In genomic region chr17:3260600-3260999, GRCh38 we compare ENCODE assay signal across 18 cellular contexts. TPM values are rescaled to one million over a fixed set of nuclear protein-coding genes. Genes with fewer than 3 reads are reported as not detected.
DNase-seq lines count a peak whose midpoint lies in the region; ATAC-seq and TF ChIP-seq lines count a peak whose summit lies in the region.
"Had no signal": no experiment of that assay in that cellular context is flagged by ENCODE, and none has a peak within 500 bp of the region (broad histone marks: within the 10 kb centered on the region; RNA-seq: fewer than 3 reads in every experiment).

No MANE protein-coding gene starts in this region.

- H3K4me3 ChIP-seq in body of pancreas: no peak overlapping the region
- H3K4me3 ChIP-seq: HAP-1 had no signal

- DNase-seq in Right ventricle myocardium inferior (ENCODE audit: missing footprints) (peak; percentile 42), left ventricle myocardium superior (no peak), ecto neural progenitor cell (ENCODE audit: low spot score) (peak; percentile 35), natural killer cell (no peak), body of pancreas (no peak)
- DNase-seq: BE2C; C1 segment of cervical spinal cord; CD4-positive, CD25-positive, alpha-beta regulatory T cell; CD8-positive, alpha-beta memory T cell; COR-L47; DMS 273 treated with DMSO at 0.1 percent for 48 hours; DMS53; GDM1 had no signal

- no peaks in the 10 kb centered on the region for H3K36me3 ChIP-seq in body of pancreas (replicated peaks in 1 of 2; ENCODE audit: insufficient read depth in 1 of 2, low read depth in 2 of 2)
- H3K36me3 ChIP-seq: BE2C, HAP-1 had no signal

- H3K36me3 Mint-ChIP-seq in natural killer cell: no peaks in the 10 kb centered on the region
- no peaks in the 10 kb centered on the region for H3K36me3 Mint-ChIP-seq in stimulated activated memory B cell treated with anti-CD40 and anti-IgM and Interleukin-4, amounts not matched to agents 10 μg/mL and 1 μg/mL and 100 μg/mL, for 72 hours
- H3K36me3 Mint-ChIP-seq: CD4-positive, CD25-positive, alpha-beta regulatory T cell; CD8-positive, alpha-beta memory T cell had no signal

- no peak for TF ChIP-seq POLR2A in body of pancreas (IDR thresholded peaks at IDR 0.05)

- peaks cover 0 to 17% of the 10 kb centered on the region in 2 donors for H3K27me3 Mint-ChIP-seq in natural killer cell (ENCODE audit: low read depth in 2 of 2)
- H3K27me3 Mint-ChIP-seq in stimulated activated memory B cell treated with anti-CD40 and anti-IgM and Interleukin-4, amounts not matched to agents 10 μg/mL and 1 μg/mL and 100 μg/mL, for 72 hours: no peaks in the 10 kb centered on the region

- WGBS in body of pancreas, 2 donors: 58 to 59% methylated on average over 13 of the region's 13 CpGs

- no peaks in the 10 kb centered on the region for H3K27me3 ChIP-seq in body of pancreas
- H3K27me3 ChIP-seq: BE2C had no signal

- no peak overlapping the region for H3K27ac ChIP-seq in body of pancreas

- H3K4me3 Mint-ChIP-seq in natural killer cell: peak overlapping the region; percentile 61
- no peak overlapping the region for H3K4me3 Mint-ChIP-seq in stimulated activated memory B cell treated with anti-CD40 and anti-IgM and Interleukin-4, amounts not matched to agents 10 μg/mL and 1 μg/mL and 100 μg/mL, for 72 hours
- H3K4me3 Mint-ChIP-seq: CD4-positive, CD25-positive, alpha-beta regulatory T cell had no signal

- ATAC-seq in Right ventricle myocardium inferior: no peak
- no peak for ATAC-seq in left ventricle myocardium superior
- ATAC-seq in natural killer cell: peak; percentile 55 to 99 (median 76)
- no peak for ATAC-seq in stimulated activated memory B cell treated with anti-CD40 and anti-IgM and Interleukin-4, amounts not matched to agents 10 μg/mL and 1 μg/mL and 100 μg/mL, for 72 hours
- no peak for ATAC-seq in body of pancreas
- ATAC-seq in GM18502 (IDR thresholded peaks at IDR 0.05; ENCODE audit: poor library complexity, unreplicated experiment): no peak

- H3K9me3 Mint-ChIP-seq in natural killer cell: no peaks in the 10 kb centered on the region
- H3K9me3 Mint-ChIP-seq in stimulated activated memory B cell treated with anti-CD40 and anti-IgM and Interleukin-4, amounts not matched to agents 10 μg/mL and 1 μg/mL and 100 μg/mL, for 72 hours: peaks cover 7% of the 10 kb centered on the region

- H3K27ac Mint-ChIP-seq in natural killer cell: peak overlapping the region in 1 of 2 donors; percentile 42
- H3K27ac Mint-ChIP-seq in stimulated activated memory B cell treated with anti-CD40 and anti-IgM and Interleukin-4, amounts not matched to agents 10 μg/mL and 1 μg/mL and 100 μg/mL, for 72 hours: peak overlapping the region; percentile 4
- H3K27ac Mint-ChIP-seq: CD4-positive, CD25-positive, alpha-beta regulatory T cell had no signal

- H3K4me1 Mint-ChIP-seq in natural killer cell: peaks cover 5 to 14% of the 10 kb centered on the region in 2 donors
- peaks cover 7% of the 10 kb centered on the region for H3K4me1 Mint-ChIP-seq in stimulated activated memory B cell treated with anti-CD40 and anti-IgM and Interleukin-4, amounts not matched to agents 10 μg/mL and 1 μg/mL and 100 μg/mL, for 72 hours
- H3K4me1 Mint-ChIP-seq: CD4-positive, CD25-positive, alpha-beta regulatory T cell had no signal

- intact Hi-C loops in Right ventricle myocardium inferior (cut with DNase I) (no loop called here), left ventricle myocardium superior (cut with micrococcal nuclease) (no loop called here), natural killer cell (cut with micrococcal nuclease) (no loop called here), body of pancreas (cut with DNase I) (no loop called here)

- no peaks in the 10 kb centered on the region for H3K4me1 ChIP-seq in body of pancreas
- H3K4me1 ChIP-seq: BE2C, HAP-1 had no signal

- no peak for TF ChIP-seq CTCF in natural killer cell (IDR thresholded peaks at IDR 0.05)
- no peak for TF ChIP-seq CTCF in body of pancreas (IDR thresholded peaks at IDR 0.05)

- no peaks in the 10 kb centered on the region for H3K9me3 ChIP-seq in body of pancreas
- H3K9me3 ChIP-seq: BE2C, HAP-1 had no signal

RNA-seq across cellular contexts. Expression of gene OR3A1, which starts 37.6 kb away (rescaled TPM):
- total RNA-seq in Right ventricle myocardium inferior (not detected), left ventricle myocardium superior (not detected), natural killer cell (not detected), body of pancreas (not detected)
- total RNA-seq: A172, H4 had no signal

RNA-seq across cellular contexts. Expression of gene OR1A1, which starts 53.1 kb away (rescaled TPM):
- total RNA-seq in Right ventricle myocardium inferior (not detected), left ventricle myocardium superior (not detected), natural killer cell (not detected), body of pancreas (not detected)
- total RNA-seq: A172; CD4-positive, CD25-positive, alpha-beta regulatory T cell; CD8-positive, alpha-beta memory T cell; H4 had no signal

Comparison
In these comparisons a context has a peak if more than half of its experiments do, and no peak if none do; other contexts are left out.
1. DNase-seq: peak in Right ventricle myocardium inferior (single experiment) and ecto neural progenitor cell (single experiment); none in left ventricle myocardium superior (single experiment), natural killer cell (single experiment) and body of pancreas (0 of 4).
2. ATAC-seq: peak in natural killer cell (3 of 3); none in Right ventricle myocardium inferior (single experiment), left ventricle myocardium superior (single experiment), stimulated activated memory B cell treated with anti-CD40 and anti-IgM and Interleukin-4, amounts not matched to agents 10 μg/mL and 1 μg/mL and 100 μg/mL, for 72 hours (single experiment), body of pancreas (single experiment) and GM18502 (single experiment).